ENCODE assay signal across 1 cellular context in the genomic region with DNA sequence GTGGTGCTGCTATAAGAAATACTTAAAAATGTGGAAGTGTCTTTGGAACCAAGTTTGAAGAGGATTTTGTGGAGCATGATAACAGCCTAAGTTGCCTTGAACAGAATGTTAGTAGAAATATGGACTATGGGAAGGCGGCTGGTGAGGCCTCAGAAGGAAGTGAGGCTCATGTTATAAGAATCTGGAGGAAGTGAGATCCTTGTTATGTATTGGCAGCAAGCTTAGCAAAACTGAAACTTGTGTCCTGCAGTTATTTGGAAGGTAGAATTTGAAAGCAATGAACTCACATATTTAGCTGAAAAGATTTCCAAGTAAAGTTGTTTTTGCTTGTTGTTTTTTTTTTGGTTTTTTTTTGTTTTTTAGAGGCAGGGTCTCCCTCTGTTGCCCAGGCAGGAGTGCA.
TF ChIP-seq lines count a peak whose summit lies in the region.

No MANE protein-coding gene starts in this region.

TF ChIP-seq in WTC11, 78 proteins besides CTCF, POLR2A, EP300 and RAD21 (continued from another document):
- TF ChIP-seq, protein P1, sequence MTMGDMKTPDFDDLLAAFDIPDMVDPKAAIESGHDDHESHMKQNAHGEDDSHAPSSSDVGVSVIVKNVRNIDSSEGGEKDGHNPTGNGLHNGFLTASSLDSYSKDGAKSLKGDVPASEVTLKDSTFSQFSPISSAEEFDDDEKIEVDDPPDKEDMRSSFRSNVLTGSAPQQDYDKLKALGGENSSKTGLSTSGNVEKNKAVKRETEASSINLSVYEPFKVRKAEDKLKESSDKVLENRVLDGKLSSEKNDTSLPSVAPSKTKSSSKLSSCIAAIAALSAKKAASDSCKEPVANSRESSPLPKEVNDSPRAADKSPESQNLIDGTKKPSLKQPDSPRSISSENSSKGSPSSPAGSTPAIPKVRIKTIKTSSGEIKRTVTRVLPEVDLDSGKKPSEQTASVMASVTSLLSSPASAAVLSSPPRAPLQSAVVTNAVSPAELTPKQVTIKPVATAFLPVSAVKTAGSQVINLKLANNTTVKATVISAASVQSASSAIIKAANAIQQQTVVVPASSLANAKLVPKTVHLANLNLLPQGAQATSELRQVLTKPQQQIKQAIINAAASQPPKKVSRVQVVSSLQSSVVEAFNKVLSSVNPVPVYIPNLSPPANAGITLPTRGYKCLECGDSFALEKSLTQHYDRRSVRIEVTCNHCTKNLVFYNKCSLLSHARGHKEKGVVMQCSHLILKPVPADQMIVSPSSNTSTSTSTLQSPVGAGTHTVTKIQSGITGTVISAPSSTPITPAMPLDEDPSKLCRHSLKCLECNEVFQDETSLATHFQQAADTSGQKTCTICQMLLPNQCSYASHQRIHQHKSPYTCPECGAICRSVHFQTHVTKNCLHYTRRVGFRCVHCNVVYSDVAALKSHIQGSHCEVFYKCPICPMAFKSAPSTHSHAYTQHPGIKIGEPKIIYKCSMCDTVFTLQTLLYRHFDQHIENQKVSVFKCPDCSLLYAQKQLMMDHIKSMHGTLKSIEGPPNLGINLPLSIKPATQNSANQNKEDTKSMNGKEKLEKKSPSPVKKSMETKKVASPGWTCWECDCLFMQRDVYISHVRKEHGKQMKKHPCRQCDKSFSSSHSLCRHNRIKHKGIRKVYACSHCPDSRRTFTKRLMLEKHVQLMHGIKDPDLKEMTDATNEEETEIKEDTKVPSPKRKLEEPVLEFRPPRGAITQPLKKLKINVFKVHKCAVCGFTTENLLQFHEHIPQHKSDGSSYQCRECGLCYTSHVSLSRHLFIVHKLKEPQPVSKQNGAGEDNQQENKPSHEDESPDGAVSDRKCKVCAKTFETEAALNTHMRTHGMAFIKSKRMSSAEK (CRISPR knock-in tag; IDR thresholded peaks at IDR 0.05; ENCODE audit: borderline replicate concordance) = no peak
- no peak for TF ChIP-seq NFATC4 (CRISPR knock-in tag; IDR thresholded peaks at IDR 0.05)
- TF ChIP-seq, protein P2, sequence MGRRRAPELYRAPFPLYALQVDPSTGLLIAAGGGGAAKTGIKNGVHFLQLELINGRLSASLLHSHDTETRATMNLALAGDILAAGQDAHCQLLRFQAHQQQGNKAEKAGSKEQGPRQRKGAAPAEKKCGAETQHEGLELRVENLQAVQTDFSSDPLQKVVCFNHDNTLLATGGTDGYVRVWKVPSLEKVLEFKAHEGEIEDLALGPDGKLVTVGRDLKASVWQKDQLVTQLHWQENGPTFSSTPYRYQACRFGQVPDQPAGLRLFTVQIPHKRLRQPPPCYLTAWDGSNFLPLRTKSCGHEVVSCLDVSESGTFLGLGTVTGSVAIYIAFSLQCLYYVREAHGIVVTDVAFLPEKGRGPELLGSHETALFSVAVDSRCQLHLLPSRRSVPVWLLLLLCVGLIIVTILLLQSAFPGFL (CRISPR knock-in tag; IDR thresholded peaks at IDR 0.05; ENCODE audit: borderline replicate concordance) = no peak
- no peak for TF ChIP-seq FOXK1 (CRISPR knock-in tag; IDR thresholded peaks at IDR 0.05)
- TF ChIP-seq, protein P3, sequence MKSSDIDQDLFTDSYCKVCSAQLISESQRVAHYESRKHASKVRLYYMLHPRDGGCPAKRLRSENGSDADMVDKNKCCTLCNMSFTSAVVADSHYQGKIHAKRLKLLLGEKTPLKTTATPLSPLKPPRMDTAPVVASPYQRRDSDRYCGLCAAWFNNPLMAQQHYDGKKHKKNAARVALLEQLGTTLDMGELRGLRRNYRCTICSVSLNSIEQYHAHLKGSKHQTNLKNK (CRISPR knock-in tag; IDR thresholded peaks at IDR 0.05) = no peak
- TF ChIP-seq MXD4 (CRISPR knock-in tag; IDR thresholded peaks at IDR 0.05; ENCODE audit: borderline replicate concordance) = no peak
- TF ChIP-seq, protein P4, sequence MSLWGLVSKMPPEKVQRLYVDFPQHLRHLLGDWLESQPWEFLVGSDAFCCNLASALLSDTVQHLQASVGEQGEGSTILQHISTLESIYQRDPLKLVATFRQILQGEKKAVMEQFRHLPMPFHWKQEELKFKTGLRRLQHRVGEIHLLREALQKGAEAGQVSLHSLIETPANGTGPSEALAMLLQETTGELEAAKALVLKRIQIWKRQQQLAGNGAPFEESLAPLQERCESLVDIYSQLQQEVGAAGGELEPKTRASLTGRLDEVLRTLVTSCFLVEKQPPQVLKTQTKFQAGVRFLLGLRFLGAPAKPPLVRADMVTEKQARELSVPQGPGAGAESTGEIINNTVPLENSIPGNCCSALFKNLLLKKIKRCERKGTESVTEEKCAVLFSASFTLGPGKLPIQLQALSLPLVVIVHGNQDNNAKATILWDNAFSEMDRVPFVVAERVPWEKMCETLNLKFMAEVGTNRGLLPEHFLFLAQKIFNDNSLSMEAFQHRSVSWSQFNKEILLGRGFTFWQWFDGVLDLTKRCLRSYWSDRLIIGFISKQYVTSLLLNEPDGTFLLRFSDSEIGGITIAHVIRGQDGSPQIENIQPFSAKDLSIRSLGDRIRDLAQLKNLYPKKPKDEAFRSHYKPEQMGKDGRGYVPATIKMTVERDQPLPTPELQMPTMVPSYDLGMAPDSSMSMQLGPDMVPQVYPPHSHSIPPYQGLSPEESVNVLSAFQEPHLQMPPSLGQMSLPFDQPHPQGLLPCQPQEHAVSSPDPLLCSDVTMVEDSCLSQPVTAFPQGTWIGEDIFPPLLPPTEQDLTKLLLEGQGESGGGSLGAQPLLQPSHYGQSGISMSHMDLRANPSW (CRISPR knock-in tag; conservative IDR thresholded peaks at IDR 0.05; ENCODE audit: low read depth) = no peak
- TF ChIP-seq ZNF512 (CRISPR knock-in tag; IDR thresholded peaks at IDR 0.05; ENCODE audit: borderline replicate concordance) = no peak
- TF ChIP-seq HMGA2 (CRISPR knock-in tag; IDR thresholded peaks at IDR 0.05) = no peak
- TF ChIP-seq CBFB (CRISPR knock-in tag; IDR thresholded peaks at IDR 0.05; ENCODE audit: low read depth) = no peak
- no peak for TF ChIP-seq ZNF423 (CRISPR knock-in tag; IDR thresholded peaks at IDR 0.05)
- TF ChIP-seq, protein P5, sequence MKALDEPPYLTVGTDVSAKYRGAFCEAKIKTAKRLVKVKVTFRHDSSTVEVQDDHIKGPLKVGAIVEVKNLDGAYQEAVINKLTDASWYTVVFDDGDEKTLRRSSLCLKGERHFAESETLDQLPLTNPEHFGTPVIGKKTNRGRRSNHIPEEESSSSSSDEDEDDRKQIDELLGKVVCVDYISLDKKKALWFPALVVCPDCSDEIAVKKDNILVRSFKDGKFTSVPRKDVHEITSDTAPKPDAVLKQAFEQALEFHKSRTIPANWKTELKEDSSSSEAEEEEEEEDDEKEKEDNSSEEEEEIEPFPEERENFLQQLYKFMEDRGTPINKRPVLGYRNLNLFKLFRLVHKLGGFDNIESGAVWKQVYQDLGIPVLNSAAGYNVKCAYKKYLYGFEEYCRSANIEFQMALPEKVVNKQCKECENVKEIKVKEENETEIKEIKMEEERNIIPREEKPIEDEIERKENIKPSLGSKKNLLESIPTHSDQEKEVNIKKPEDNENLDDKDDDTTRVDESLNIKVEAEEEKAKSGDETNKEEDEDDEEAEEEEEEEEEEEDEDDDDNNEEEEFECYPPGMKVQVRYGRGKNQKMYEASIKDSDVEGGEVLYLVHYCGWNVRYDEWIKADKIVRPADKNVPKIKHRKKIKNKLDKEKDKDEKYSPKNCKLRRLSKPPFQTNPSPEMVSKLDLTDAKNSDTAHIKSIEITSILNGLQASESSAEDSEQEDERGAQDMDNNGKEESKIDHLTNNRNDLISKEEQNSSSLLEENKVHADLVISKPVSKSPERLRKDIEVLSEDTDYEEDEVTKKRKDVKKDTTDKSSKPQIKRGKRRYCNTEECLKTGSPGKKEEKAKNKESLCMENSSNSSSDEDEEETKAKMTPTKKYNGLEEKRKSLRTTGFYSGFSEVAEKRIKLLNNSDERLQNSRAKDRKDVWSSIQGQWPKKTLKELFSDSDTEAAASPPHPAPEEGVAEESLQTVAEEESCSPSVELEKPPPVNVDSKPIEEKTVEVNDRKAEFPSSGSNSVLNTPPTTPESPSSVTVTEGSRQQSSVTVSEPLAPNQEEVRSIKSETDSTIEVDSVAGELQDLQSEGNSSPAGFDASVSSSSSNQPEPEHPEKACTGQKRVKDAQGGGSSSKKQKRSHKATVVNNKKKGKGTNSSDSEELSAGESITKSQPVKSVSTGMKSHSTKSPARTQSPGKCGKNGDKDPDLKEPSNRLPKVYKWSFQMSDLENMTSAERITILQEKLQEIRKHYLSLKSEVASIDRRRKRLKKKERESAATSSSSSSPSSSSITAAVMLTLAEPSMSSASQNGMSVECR (CRISPR knock-in tag; IDR thresholded peaks at IDR 0.05; ENCODE audit: borderline replicate concordance) = no peak
- TF ChIP-seq, protein P6, sequence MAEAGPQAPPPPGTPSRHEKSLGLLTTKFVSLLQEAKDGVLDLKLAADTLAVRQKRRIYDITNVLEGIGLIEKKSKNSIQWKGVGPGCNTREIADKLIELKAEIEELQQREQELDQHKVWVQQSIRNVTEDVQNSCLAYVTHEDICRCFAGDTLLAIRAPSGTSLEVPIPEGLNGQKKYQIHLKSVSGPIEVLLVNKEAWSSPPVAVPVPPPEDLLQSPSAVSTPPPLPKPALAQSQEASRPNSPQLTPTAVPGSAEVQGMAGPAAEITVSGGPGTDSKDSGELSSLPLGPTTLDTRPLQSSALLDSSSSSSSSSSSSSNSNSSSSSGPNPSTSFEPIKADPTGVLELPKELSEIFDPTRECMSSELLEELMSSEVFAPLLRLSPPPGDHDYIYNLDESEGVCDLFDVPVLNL (CRISPR knock-in tag; IDR thresholded peaks at IDR 0.05; ENCODE audit: borderline replicate concordance, low read depth) = no peak
- TF ChIP-seq KAT7 (CRISPR knock-in tag; IDR thresholded peaks at IDR 0.05; ENCODE audit: borderline replicate concordance) = no peak
- TF ChIP-seq, protein P7, sequence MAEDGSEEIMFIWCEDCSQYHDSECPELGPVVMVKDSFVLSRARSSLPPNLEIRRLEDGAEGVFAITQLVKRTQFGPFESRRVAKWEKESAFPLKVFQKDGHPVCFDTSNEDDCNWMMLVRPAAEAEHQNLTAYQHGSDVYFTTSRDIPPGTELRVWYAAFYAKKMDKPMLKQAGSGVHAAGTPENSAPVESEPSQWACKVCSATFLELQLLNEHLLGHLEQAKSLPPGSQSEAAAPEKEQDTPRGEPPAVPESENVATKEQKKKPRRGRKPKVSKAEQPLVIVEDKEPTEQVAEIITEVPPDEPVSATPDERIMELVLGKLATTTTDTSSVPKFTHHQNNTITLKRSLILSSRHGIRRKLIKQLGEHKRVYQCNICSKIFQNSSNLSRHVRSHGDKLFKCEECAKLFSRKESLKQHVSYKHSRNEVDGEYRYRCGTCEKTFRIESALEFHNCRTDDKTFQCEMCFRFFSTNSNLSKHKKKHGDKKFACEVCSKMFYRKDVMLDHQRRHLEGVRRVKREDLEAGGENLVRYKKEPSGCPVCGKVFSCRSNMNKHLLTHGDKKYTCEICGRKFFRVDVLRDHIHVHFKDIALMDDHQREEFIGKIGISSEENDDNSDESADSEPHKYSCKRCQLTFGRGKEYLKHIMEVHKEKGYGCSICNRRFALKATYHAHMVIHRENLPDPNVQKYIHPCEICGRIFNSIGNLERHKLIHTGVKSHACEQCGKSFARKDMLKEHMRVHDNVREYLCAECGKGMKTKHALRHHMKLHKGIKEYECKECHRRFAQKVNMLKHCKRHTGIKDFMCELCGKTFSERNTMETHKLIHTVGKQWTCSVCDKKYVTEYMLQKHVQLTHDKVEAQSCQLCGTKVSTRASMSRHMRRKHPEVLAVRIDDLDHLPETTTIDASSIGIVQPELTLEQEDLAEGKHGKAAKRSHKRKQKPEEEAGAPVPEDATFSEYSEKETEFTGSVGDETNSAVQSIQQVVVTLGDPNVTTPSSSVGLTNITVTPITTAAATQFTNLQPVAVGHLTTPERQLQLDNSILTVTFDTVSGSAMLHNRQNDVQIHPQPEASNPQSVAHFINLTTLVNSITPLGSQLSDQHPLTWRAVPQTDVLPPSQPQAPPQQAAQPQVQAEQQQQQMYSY (CRISPR knock-in tag; IDR thresholded peaks at IDR 0.05) = no peak
